Comparison of ENCODE assay signal across 20 cellular contexts in genomic region chr9:94787268-94787667, GRCh38.
A peak's percentile ranks its signal among the peaks of the same experiment; 100 is the strongest.
DNase-seq lines count a peak whose midpoint lies in the region; ATAC-seq, FAIRE-seq and TF ChIP-seq lines count a peak whose summit lies in the region.
"Had no signal": no experiment of that assay in that cellular context is flagged by ENCODE, and none has a peak within 500 bp of the region (broad histone marks: within the 10 kb centered on the region; RNA-seq: fewer than 3 reads in every experiment).

No MANE protein-coding gene starts in this region.

- no peak overlapping the region for H3K4me3 ChIP-seq in bronchial epithelial cell (ENCODE audit: low read depth, low read length)
- H3K4me3 ChIP-seq in vagina, result no peak overlapping the region
- H3K4me3 ChIP-seq in esophagus muscularis mucosa, result no peak overlapping the region

- H3K27me3 ChIP-seq in bronchial epithelial cell (ENCODE audit: control insufficient read depth, insufficient read depth, low read length), result no peaks in the 10 kb centered on the region
- no peaks in the 10 kb centered on the region for H3K27me3 ChIP-seq in foreskin keratinocyte
- no peaks in the 10 kb centered on the region for H3K27me3 ChIP-seq in vagina
- H3K27me3 ChIP-seq in esophagus muscularis mucosa, result no peaks in the 10 kb centered on the region
- H3K27me3 ChIP-seq: BE2C had no signal

- CTCF ChIA-PET in activated naive CD4-positive, alpha-beta T cell treated with anti-CD3 and anti-CD28 coated beads for 36 hours (lab: Charles Lee), result no interaction called here

- no peaks in the 10 kb centered on the region for H3K36me3 ChIP-seq in bronchial epithelial cell (ENCODE audit: control insufficient read depth, insufficient read depth, low read length)
- H3K36me3 ChIP-seq in vagina, result no peaks in the 10 kb centered on the region
- H3K36me3 ChIP-seq in esophagus muscularis mucosa, result no peaks in the 10 kb centered on the region

- peak; percentile 13 for DNase-seq in activated naive CD4-positive, alpha-beta T cell treated with anti-CD3 and anti-CD28 coated beads for 36 hours
- DNase-seq in activated naive CD4-positive, alpha-beta T cell treated with anti-CD3 and anti-CD28 coated beads, Interleukin-2, amount 50 U/mL, for 72 hours (ENCODE audit: low spot score in 2 of 2), result no peak
- peak; percentile 72 for DNase-seq in bronchial epithelial cell (ENCODE audit: low read depth)
- DNase-seq in foreskin keratinocyte, result peak in 1 of 2 donors; percentile 76
- no peak for DNase-seq in vagina (ENCODE audit: extremely low spot score in 2 of 2)
- no peak for DNase-seq in NCI-H187 (lab: John Stamatoyannopoulos, UW)
- no peak for DNase-seq in esophagus muscularis mucosa (ENCODE audit: extremely low spot score)
- no peak for DNase-seq in OCI-M2 (lab: John Stamatoyannopoulos, UW; ENCODE audit: unreplicated experiment)
- DNase-seq: BE2C, DMS79, Karpas-422, NCI-H1694, NCI-H2081 treated with DMSO at 0.1 percent for 48 hours, NCI-H2171 treated with DMSO at 0.1 percent for 48 hours, NCI-H524 treated with DMSO at 0.1 percent for 48 hours, NCI-H82, OCI-M1, Right ventricle myocardium superior had no signal

- peaks cover 3% of the 10 kb centered on the region for H3K36me3 Mint-ChIP-seq in activated naive CD4-positive, alpha-beta T cell treated with anti-CD3 and anti-CD28 coated beads for 36 hours (ENCODE audit: low read depth)
- peaks cover 0 to under 1% of the 10 kb centered on the region in 2 donors for H3K36me3 Mint-ChIP-seq in activated naive CD4-positive, alpha-beta T cell treated with anti-CD3 and anti-CD28 coated beads, Interleukin-2, amount 50 U/mL, for 72 hours

- no peak for FAIRE-seq in bronchial epithelial cell (lab: Jason Lieb, UNC)
- FAIRE-seq: H54 had no signal

- no peak overlapping the region for H3K27ac Mint-ChIP-seq in activated naive CD4-positive, alpha-beta T cell treated with anti-CD3 and anti-CD28 coated beads for 36 hours
- no peak overlapping the region for H3K27ac Mint-ChIP-seq in activated naive CD4-positive, alpha-beta T cell treated with anti-CD3 and anti-CD28 coated beads, Interleukin-2, amount 50 U/mL, for 72 hours

- no peak for TF ChIP-seq CTCF in bronchial epithelial cell (IDR thresholded peaks at IDR 0.05; ENCODE audit: insufficient read depth, low read length, severe bottlenecking)
- TF ChIP-seq CTCF in foreskin keratinocyte (conservative IDR thresholded peaks at IDR 0.05), result no peak
- no peak for TF ChIP-seq CTCF in vagina (IDR thresholded peaks at IDR 0.05)
- TF ChIP-seq CTCF in esophagus muscularis mucosa (IDR thresholded peaks at IDR 0.05), result no peak

- H3K4me3 Mint-ChIP-seq in activated naive CD4-positive, alpha-beta T cell treated with anti-CD3 and anti-CD28 coated beads for 36 hours, result no peak overlapping the region
- H3K4me3 Mint-ChIP-seq: CD4-positive, CD25-positive, alpha-beta regulatory T cell had no signal

- no peaks in the 10 kb centered on the region for H3K9me3 ChIP-seq in vagina
- H3K9me3 ChIP-seq in esophagus muscularis mucosa, result no peaks in the 10 kb centered on the region
- H3K9me3 ChIP-seq: BE2C had no signal

- ATAC-seq in activated naive CD4-positive, alpha-beta T cell treated with anti-CD3 and anti-CD28 coated beads, Interleukin-2, amount 50 U/mL, for 72 hours, result no peak
- peak; percentile 19 for ATAC-seq in foreskin keratinocyte

- H3K4me1 ChIP-seq in foreskin keratinocyte (peaks cover 20% of the 10 kb centered on the region), vagina (peaks cover 16% of the 10 kb centered on the region), esophagus muscularis mucosa (peaks cover 9 to 14% (median 11%) of the 10 kb centered on the region in 4 donors)

- TF ChIP-seq EP300 in esophagus muscularis mucosa (IDR thresholded peaks at IDR 0.05), result no peak

- no peaks in the 10 kb centered on the region for H3K4me1 Mint-ChIP-seq in activated naive CD4-positive, alpha-beta T cell treated with anti-CD3 and anti-CD28 coated beads for 36 hours (ENCODE audit: low read depth)

- 87% methylated on average over 6 of the region's 6 CpGs for whole genome bisulfite sequencing in esophagus muscularis mucosa

- H3K27me3 Mint-ChIP-seq in activated naive CD4-positive, alpha-beta T cell treated with anti-CD3 and anti-CD28 coated beads for 36 hours (ENCODE audit: low read depth), result no peaks in the 10 kb centered on the region
- H3K27me3 Mint-ChIP-seq: CD4-positive, CD25-positive, alpha-beta regulatory T cell had no signal

- H3K27ac ChIP-seq in foreskin keratinocyte (peak overlapping the region; percentile 46), vagina (peak overlapping the region; percentile 49), esophagus muscularis mucosa (replicated peaks in 1 of 4) (no peak overlapping the region)

- H3K9me3 Mint-ChIP-seq in activated naive CD4-positive, alpha-beta T cell treated with anti-CD3 and anti-CD28 coated beads for 36 hours, result no peaks in the 10 kb centered on the region
- H3K9me3 Mint-ChIP-seq in activated naive CD4-positive, alpha-beta T cell treated with anti-CD3 and anti-CD28 coated beads, Interleukin-2, amount 50 U/mL, for 72 hours, result no peaks in the 10 kb centered on the region
- H3K9me3 Mint-ChIP-seq: CD4-positive, CD25-positive, alpha-beta regulatory T cell had no signal

- intact Hi-C loops in activated naive CD4-positive, alpha-beta T cell treated with anti-CD3 and anti-CD28 coated beads for 36 hours (cut with micrococcal nuclease), result no loop called here
- intact Hi-C loops in vagina (cut with DNase I), result loop anchor here (10.0 kb wide), 1 partner anchor 278 kb away; no protein-coding TSS in a partner anchor
- intact Hi-C loops in esophagus muscularis mucosa (cut with DNase I), result loop anchor here (10.0 kb wide), 1 partner anchor 298 kb away; no protein-coding TSS in a partner anchor

- TF ChIP-seq POLR2A in vagina (IDR thresholded peaks at IDR 0.05) (no peak), esophagus muscularis mucosa (IDR thresholded peaks at IDR 0.05; ENCODE audit: low read depth) (no peak)

Comparison
In these comparisons a context has a peak if more than half of its experiments do, and no peak if none do; other contexts are left out.
1. DNase-seq: peak in activated naive CD4-positive, alpha-beta T cell treated with anti-CD3 and anti-CD28 coated beads for 36 hours (single experiment) and bronchial epithelial cell (single experiment); none in activated naive CD4-positive, alpha-beta T cell treated with anti-CD3 and anti-CD28 coated beads, Interleukin-2, amount 50 U/mL, for 72 hours (0 of 2), vagina (0 of 2), NCI-H187 (0 of 2), esophagus muscularis mucosa (single experiment) and OCI-M2 (single experiment).
2. H3K27ac ChIP-seq: peak in foreskin keratinocyte (single experiment) and vagina (single experiment); none in esophagus muscularis mucosa (0 of 4).